In genomic region chr15:25182098-25182478, GRCh38 we compare ENCODE assay signal across 16 cellular contexts.
DNase-seq lines count a peak whose midpoint lies in the region; ATAC-seq and TF ChIP-seq lines count a peak whose summit lies in the region.
"Had no signal": no experiment of that assay in that cellular context is flagged by ENCODE, and none has a peak within 500 bp of the region (broad histone marks: within the 10 kb centered on the region; RNA-seq: fewer than 3 reads in every experiment).

No MANE protein-coding gene starts in this region.

- H3K4me1 Mint-ChIP-seq in activated naive CD4-positive, alpha-beta T cell treated with anti-CD3 and anti-CD28 coated beads, Interleukin-2, amount 10 ng/mL, durations not matched to agents 7 days and 5 days = no peaks in the 10 kb centered on the region
- no peaks in the 10 kb centered on the region for H3K4me1 Mint-ChIP-seq in activated naive CD4-positive, alpha-beta T cell treated with anti-CD3 and anti-CD28 coated beads for 36 hours (ENCODE audit: low read depth)
- H3K4me1 Mint-ChIP-seq in chondrocyte (ENCODE audit: low read depth) (no peaks in the 10 kb centered on the region), type B pancreatic cell (ENCODE audit: unreplicated experiment) (no peaks in the 10 kb centered on the region)
- H3K4me1 Mint-ChIP-seq in stimulated activated naive B cell treated with anti-CD40 and anti-IgM and Interleukin-4, amounts not matched to agents 10 μg/mL and 1 μg/mL and 100 μg/mL, for 72 hours = no peaks in the 10 kb centered on the region

- H3K27me3 Mint-ChIP-seq in activated naive CD4-positive, alpha-beta T cell treated with anti-CD3 and anti-CD28 coated beads, Interleukin-2, amount 10 ng/mL, durations not matched to agents 7 days and 5 days = no peaks in the 10 kb centered on the region
- H3K27me3 Mint-ChIP-seq in activated naive CD4-positive, alpha-beta T cell treated with anti-CD3 and anti-CD28 coated beads for 36 hours (ENCODE audit: low read depth) = no peaks in the 10 kb centered on the region
- H3K27me3 Mint-ChIP-seq in chondrocyte (ENCODE audit: low read depth) (no peaks in the 10 kb centered on the region), type B pancreatic cell (no peaks in the 10 kb centered on the region)
- H3K27me3 Mint-ChIP-seq in stimulated activated naive B cell treated with anti-CD40 and anti-IgM and Interleukin-4, amounts not matched to agents 10 μg/mL and 1 μg/mL and 100 μg/mL, for 72 hours = no peaks in the 10 kb centered on the region

- TF ChIP-seq CTCF in chondrocyte (IDR thresholded peaks at IDR 0.05) (no peak), type B pancreatic cell (conservative IDR thresholded peaks at IDR 0.05) (no peak)

- CTCF ChIA-PET in activated naive CD4-positive, alpha-beta T cell treated with anti-CD3 and anti-CD28 coated beads, Interleukin-2, amount 10 ng/mL, durations not matched to agents 7 days and 5 days (lab: Charles Lee) = no interaction called here
- CTCF ChIA-PET in activated naive CD4-positive, alpha-beta T cell treated with anti-CD3 and anti-CD28 coated beads for 36 hours (lab: Charles Lee) = no interaction called here

- no peaks in the 10 kb centered on the region for H3K36me3 Mint-ChIP-seq in activated naive CD4-positive, alpha-beta T cell treated with anti-CD3 and anti-CD28 coated beads, Interleukin-2, amount 10 ng/mL, durations not matched to agents 7 days and 5 days
- H3K36me3 Mint-ChIP-seq in activated naive CD4-positive, alpha-beta T cell treated with anti-CD3 and anti-CD28 coated beads for 36 hours (ENCODE audit: low read depth) = peaks cover 2% of the 10 kb centered on the region
- no peaks in the 10 kb centered on the region for H3K36me3 Mint-ChIP-seq in chondrocyte (ENCODE audit: low read depth)
- no peaks in the 10 kb centered on the region for H3K36me3 Mint-ChIP-seq in type B pancreatic cell
- H3K36me3 Mint-ChIP-seq in stimulated activated naive B cell treated with anti-CD40 and anti-IgM and Interleukin-4, amounts not matched to agents 10 μg/mL and 1 μg/mL and 100 μg/mL, for 72 hours = no peaks in the 10 kb centered on the region

- intact Hi-C loops in activated naive CD4-positive, alpha-beta T cell treated with anti-CD3 and anti-CD28 coated beads for 36 hours (cut with micrococcal nuclease) = loop anchor here (10.0 kb wide), 1 partner anchor 323 kb away; no protein-coding TSS in a partner anchor

- no peak for ATAC-seq in stimulated activated naive B cell treated with anti-CD40 and anti-IgM and Interleukin-4, amounts not matched to agents 10 μg/mL and 1 μg/mL and 100 μg/mL, for 72 hours (replicated peaks)

- DNase-seq in activated naive CD4-positive, alpha-beta T cell treated with anti-CD3 and anti-CD28 coated beads, Interleukin-2, amount 10 ng/mL, durations not matched to agents 7 days and 5 days = peak; percentile 6
- no peak for DNase-seq in activated naive CD4-positive, alpha-beta T cell treated with anti-CD3 and anti-CD28 coated beads for 36 hours
- peak; percentile 51 for DNase-seq in chondrocyte (ENCODE audit: low spot score)
- peak; percentile 83 for DNase-seq in mesenteric fat pad (ENCODE audit: low spot score)
- DNase-seq in type B pancreatic cell (ENCODE audit: extremely low spot score, unreplicated experiment) = peak; percentile 34
- DNase-seq in AG08396 (ENCODE audit: low spot score) = no peak
- no peak for DNase-seq in stimulated activated naive B cell treated with anti-CD40 and anti-IgM and Interleukin-4, amounts not matched to agents 10 μg/mL and 1 μg/mL and 100 μg/mL, for 72 hours
- DNase-seq: AML-193, DMS153, MG63, NCI-H1092, NCI-H146, NCI-H2081, NCI-H510A, NCI-H774, PC-9 had no signal

- peaks cover 53% of the 10 kb centered on the region for H3K9me3 Mint-ChIP-seq in activated naive CD4-positive, alpha-beta T cell treated with anti-CD3 and anti-CD28 coated beads, Interleukin-2, amount 10 ng/mL, durations not matched to agents 7 days and 5 days
- H3K9me3 Mint-ChIP-seq in activated naive CD4-positive, alpha-beta T cell treated with anti-CD3 and anti-CD28 coated beads for 36 hours = peaks cover 15% of the 10 kb centered on the region
- peaks cover 28% of the 10 kb centered on the region for H3K9me3 Mint-ChIP-seq in chondrocyte (ENCODE audit: low read depth)
- no peaks in the 10 kb centered on the region for H3K9me3 Mint-ChIP-seq in type B pancreatic cell
- H3K9me3 Mint-ChIP-seq in stimulated activated naive B cell treated with anti-CD40 and anti-IgM and Interleukin-4, amounts not matched to agents 10 μg/mL and 1 μg/mL and 100 μg/mL, for 72 hours = peaks cover 22 to 31% of the 10 kb centered on the region in 2 donors

- H3K27ac Mint-ChIP-seq in activated naive CD4-positive, alpha-beta T cell treated with anti-CD3 and anti-CD28 coated beads, Interleukin-2, amount 10 ng/mL, durations not matched to agents 7 days and 5 days = no peak overlapping the region
- no peak overlapping the region for H3K27ac Mint-ChIP-seq in activated naive CD4-positive, alpha-beta T cell treated with anti-CD3 and anti-CD28 coated beads for 36 hours
- no peak overlapping the region for H3K27ac Mint-ChIP-seq in chondrocyte (ENCODE audit: unreplicated experiment)
- H3K27ac Mint-ChIP-seq in type B pancreatic cell = no peak overlapping the region
- H3K27ac Mint-ChIP-seq in stimulated activated naive B cell treated with anti-CD40 and anti-IgM and Interleukin-4, amounts not matched to agents 10 μg/mL and 1 μg/mL and 100 μg/mL, for 72 hours = no peak overlapping the region

- H3K4me3 Mint-ChIP-seq in activated naive CD4-positive, alpha-beta T cell treated with anti-CD3 and anti-CD28 coated beads, Interleukin-2, amount 10 ng/mL, durations not matched to agents 7 days and 5 days = no peak overlapping the region
- H3K4me3 Mint-ChIP-seq in activated naive CD4-positive, alpha-beta T cell treated with anti-CD3 and anti-CD28 coated beads for 36 hours = no peak overlapping the region
- H3K4me3 Mint-ChIP-seq in chondrocyte (ENCODE audit: unreplicated experiment) (no peak overlapping the region), type B pancreatic cell (no peak overlapping the region)
- H3K4me3 Mint-ChIP-seq in stimulated activated naive B cell treated with anti-CD40 and anti-IgM and Interleukin-4, amounts not matched to agents 10 μg/mL and 1 μg/mL and 100 μg/mL, for 72 hours = no peak overlapping the region

Comparison
In these comparisons a context has a peak if more than half of its experiments do, and no peak if none do; other contexts are left out.
1. DNase-seq: peak in activated naive CD4-positive, alpha-beta T cell treated with anti-CD3 and anti-CD28 coated beads, Interleukin-2, amount 10 ng/mL, durations not matched to agents 7 days and 5 days (single experiment), chondrocyte (single experiment), mesenteric fat pad (single experiment) and type B pancreatic cell (single experiment); none in activated naive CD4-positive, alpha-beta T cell treated with anti-CD3 and anti-CD28 coated beads for 36 hours (single experiment), AG08396 (single experiment) and stimulated activated naive B cell treated with anti-CD40 and anti-IgM and Interleukin-4, amounts not matched to agents 10 μg/mL and 1 μg/mL and 100 μg/mL, for 72 hours (single experiment).